ENCODE assay signal across 8 cellular contexts in the genomic region with DNA sequence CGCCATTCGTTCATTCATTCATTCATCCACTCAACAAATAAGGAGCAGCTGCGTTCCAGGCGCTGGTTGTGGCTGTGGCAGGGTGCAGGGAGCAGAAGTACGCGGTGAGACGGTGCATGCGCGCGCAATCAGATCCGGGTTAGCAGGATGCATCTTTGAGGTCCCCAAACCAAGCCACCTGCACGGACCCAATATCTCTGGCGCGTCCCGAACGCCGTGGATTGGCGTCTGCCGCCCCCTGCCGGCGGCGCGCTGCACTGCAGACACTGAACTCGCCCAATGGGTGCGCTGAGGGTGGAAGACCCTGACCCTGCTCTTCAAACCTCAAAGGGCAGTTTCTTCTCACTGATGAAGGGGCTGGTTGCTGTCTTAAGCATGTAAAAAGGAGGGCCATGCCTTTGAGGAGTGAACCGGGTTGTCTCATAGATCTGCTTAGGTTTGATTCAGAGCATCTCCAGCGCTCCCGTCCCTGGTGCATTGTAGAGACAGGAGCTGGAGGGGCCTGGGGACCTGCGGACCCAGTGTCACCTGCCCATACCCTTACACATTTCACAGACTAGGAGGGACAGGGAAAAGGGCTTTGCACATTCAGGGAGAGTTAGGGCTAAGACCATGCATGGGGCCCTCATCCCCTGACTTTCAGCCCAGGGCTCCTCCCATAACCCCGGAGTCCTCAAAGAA.
DNase-seq lines count a peak whose midpoint lies in the region; ATAC-seq and TF ChIP-seq lines count a peak whose summit lies in the region.

No MANE protein-coding gene starts in this region.

- no peaks in the 10 kb centered on the region for H4K20me1 ChIP-seq in OCI-LY7 (ENCODE audit: insufficient read depth, low read length)

- POLR2A ChIA-PET in OCI-LY7 (lab: Charles Lee), result interaction anchor here (0.9 kb wide), 1 partner anchor 26 kb away, joined by 5 read pairs; no protein-coding TSS in a partner anchor

- intact Hi-C loops in OCI-LY7 (cut with micrococcal nuclease; ENCODE audit: unreplicated experiment), result loop anchor here (1.0 kb wide), 1 partner anchor 106 kb away; no protein-coding TSS in a partner anchor
- intact Hi-C loops in testis (cut with DNase I; ENCODE audit: low total_unique reads), result loop anchor here (5.0 kb wide), 1 partner anchor 103 kb away; the partner anchor contains the start of gene RAMP3

- H3K27ac ChIP-seq in OCI-LY7 (ENCODE audit: low read depth, low read length, poor library complexity, severe bottlenecking) (no peak overlapping the region), testis (no peak overlapping the region)

- no peaks in the 10 kb centered on the region for H3K9me2 ChIP-seq in OCI-LY7 (ENCODE audit: insufficient read depth, low read length)

- no TSS peak for BruUV-seq in OCI-LY7 (replicated peaks; lab: Mats Ljungman, UMichigan)

- H3K4me3 ChIP-seq in OCI-LY7 (ENCODE audit: low read depth, low read length, poor library complexity, severe bottlenecking) (no peak overlapping the region), foreskin fibroblast (ENCODE audit: low read depth in 1 of 2, low read length in 2 of 2) (no peak overlapping the region), testis (no peak overlapping the region)

- DNase-seq in GM10266 (ENCODE audit: extremely low spot score) (peak; percentile 61), OCI-LY7 (ENCODE audit: low spot score) (peak; percentile 61), activated T-helper 1 cell treated with Interleukin-2 at 50 U/mL for 16 hours (ENCODE audit: low read depth) (peak; percentile 53), foreskin fibroblast (peak in 1 of 2 donors; percentile 63), nucleus accumbens (lab: John Stamatoyannopoulos, UW) (peak in 36 of 56 donors; percentile 3 to 80 (median 31)), testis (peak; percentile 78)

- H3K9me3 ChIP-seq in OCI-LY7 (ENCODE audit: low read length), result no peaks in the 10 kb centered on the region
- no peaks in the 10 kb centered on the region for H3K9me3 ChIP-seq in testis

- CTCF ChIA-PET in OCI-LY7 (lab: Charles Lee; ENCODE audit: unreplicated experiment), result interaction anchor here (0.6 to 0.7 kb wide), 3 partner anchors 18 to 331 kb away, joined by 3 read pairs; no protein-coding TSS in a partner anchor

- H3K27me3 ChIP-seq in testis, result no peaks in the 10 kb centered on the region

- ATAC-seq in HG02938 (IDR thresholded peaks at IDR 0.05; ENCODE audit: unreplicated experiment) (peak; percentile 62), HG03460 (IDR thresholded peaks at IDR 0.05; ENCODE audit: unreplicated experiment) (no peak)

- H3K4me1 ChIP-seq in OCI-LY7 (ENCODE audit: insufficient read depth, low read length, poor library complexity, severe bottlenecking), result peaks cover 12% of the 10 kb centered on the region
- H3K4me1 ChIP-seq in testis, result no peaks in the 10 kb centered on the region

- TF ChIP-seq CTCF in GM10266 (IDR thresholded peaks at IDR 0.05; ENCODE audit: control insufficient read depth, insufficient read depth, low read depth, missing control alignments) (peak; percentile 98), OCI-LY7 (conservative IDR thresholded peaks at IDR 0.05; ENCODE audit: low read length) (peak; percentile 99), foreskin fibroblast (IDR thresholded peaks at IDR 0.05; ENCODE audit: low read depth, low read length) (peak; percentile 97), testis (IDR thresholded peaks at IDR 0.05) (peak; percentile 89 to 98 (median 89))

- 18 to 47% methylated on average over 5 to 30 of the region's 30 CpGs for WGBS in testis, 2 donors

- no peak overlapping the region for H3K4me2 ChIP-seq in OCI-LY7 (ENCODE audit: low read length)

- no peaks in the 10 kb centered on the region for H3K36me3 ChIP-seq in OCI-LY7 (ENCODE audit: insufficient read depth, low read length)
- H3K36me3 ChIP-seq in testis (ENCODE audit: low read depth, missing control alignments), result no peaks in the 10 kb centered on the region

- H2AFZ ChIP-seq in OCI-LY7 (ENCODE audit: low read length), result no peak overlapping the region

- no peaks in the 10 kb centered on the region for H3K79me2 ChIP-seq in OCI-LY7 (ENCODE audit: insufficient read depth, low read depth, low read length)

- TF ChIP-seq POLR2A in testis (IDR thresholded peaks at IDR 0.05), result no peak
